Comparison of ENCODE assay signal across 8 cellular contexts in genomic region chr4:184537269-184538022, GRCh38.
DNase-seq lines count a peak whose midpoint lies in the region; ATAC-seq and TF ChIP-seq lines count a peak whose summit lies in the region.

No MANE protein-coding gene starts in this region.

- H3K27ac ChIP-seq in endodermal cell (ENCODE audit: low read depth, low read length) (peak overlapping the region; percentile 61), mesendoderm (ENCODE audit: low read depth, low read length) (peak overlapping the region; percentile 64)

- no peak overlapping the region for H2AK5ac ChIP-seq in mesendoderm (ENCODE audit: low read length)

- peak; percentile 93 for DNase-seq in COR-L47 (lab: John Stamatoyannopoulos, UW)
- DNase-seq in HUDEP-2 (lab: John Stamatoyannopoulos, UW; ENCODE audit: unreplicated experiment in 76 of 76), result peak; percentile 2 to 95 (median 88)
- DNase-seq in NOMO-1 treated with dmso at 0.1 percent for 144 hours (lab: John Stamatoyannopoulos, UW; ENCODE audit: unreplicated experiment), result peak; percentile 95
- peak; percentile 71 for DNase-seq in activated CD8-positive, alpha-beta memory T cell treated with anti-CD3 and anti-CD28 coated beads, Interleukin-2, amount 50 U/mL, for 1 hour (ENCODE audit: extremely low read depth)
- DNase-seq in endodermal cell, result peak; percentile 98
- DNase-seq in mesendoderm, result peak; percentile 97
- peak; percentile 88 for DNase-seq in stimulated activated CD8-positive, alpha-beta memory T cell treated with anti-CD3 and anti-CD28 coated beads, Interleukin-12 subunit alpha, Interleukin-12 subunit beta, amount 100 ng/mL, for 4 hours (ENCODE audit: low read depth)

- peaks cover 19% of the 10 kb centered on the region for H3K4me1 Mint-ChIP-seq in endodermal cell

- no peak overlapping the region for H4K5ac ChIP-seq in mesendoderm (ENCODE audit: low read length)

- no peak overlapping the region for H2BK120ac ChIP-seq in mesendoderm (ENCODE audit: low read depth, low read length)

- H3K27me3 ChIP-seq in endodermal cell (ENCODE audit: control insufficient read depth, insufficient read depth, low read length, poor library complexity, severe bottlenecking), result no peaks in the 10 kb centered on the region
- no peaks in the 10 kb centered on the region for H3K27me3 ChIP-seq in mesendoderm (ENCODE audit: insufficient read depth, low read length, poor library complexity)

- no peaks in the 10 kb centered on the region for H3K79me2 ChIP-seq in mesendoderm (ENCODE audit: control insufficient read depth, insufficient read depth, low read length)

- H2BK15ac ChIP-seq in mesendoderm (replicated peaks; ENCODE audit: low read depth), result no peak overlapping the region

- H3K36me3 ChIP-seq in endodermal cell (ENCODE audit: control insufficient read depth, insufficient read depth, low read length) (no peaks in the 10 kb centered on the region), mesendoderm (ENCODE audit: control insufficient read depth, insufficient read depth, low read length) (no peaks in the 10 kb centered on the region)

- H2BK5ac ChIP-seq in mesendoderm (ENCODE audit: low read length), result peak overlapping the region; percentile 19

- H3K18ac ChIP-seq in mesendoderm (ENCODE audit: low read length), result peak overlapping the region; percentile 75

- H3K9me3 ChIP-seq in endodermal cell (ENCODE audit: control insufficient read depth, low read length), result no peaks in the 10 kb centered on the region

- no peak overlapping the region for H3K4ac ChIP-seq in mesendoderm (ENCODE audit: low read depth, low read length)

- H3K27ac Mint-ChIP-seq in endodermal cell, result peak overlapping the region; percentile 95

- H3K4me1 ChIP-seq in endodermal cell (ENCODE audit: control insufficient read depth, insufficient read depth, low read length) (no peaks in the 10 kb centered on the region), mesendoderm (ENCODE audit: control insufficient read depth, low read depth, low read length) (no peaks in the 10 kb centered on the region)

- peak overlapping the region; percentile 80 for H3K4me3 Mint-ChIP-seq in endodermal cell

- WGBS in endodermal cell (ENCODE audit: insufficient coverage in 1 of 2, insufficient read length in 1 of 2), 2 experiments, result 3 to 6% methylated on average over 15 to 29 of the region's 29 CpGs
- no CpG with 5 or more reads among the region's 29 CpGs for WGBS in mesendoderm (ENCODE audit: extremely low coverage, insufficient coverage, low lambda C conversion rate)

- no peak overlapping the region for H4K8ac ChIP-seq in mesendoderm (ENCODE audit: low read depth, low read length)

- TF ChIP-seq CTCF in endodermal cell (conservative IDR thresholded peaks at IDR 0.05), result no peak

- H3K9ac ChIP-seq in endodermal cell (ENCODE audit: extremely low read depth, low read length, poor library complexity, severe bottlenecking) (peak overlapping the region; percentile 76), mesendoderm (ENCODE audit: low read length) (peak overlapping the region; percentile 82)

- H3K56ac ChIP-seq in mesendoderm (ENCODE audit: low read length), result peak overlapping the region; percentile 89

- H3K4me2 ChIP-seq in mesendoderm (ENCODE audit: low read length), result peak overlapping the region; percentile 33

- no peaks in the 10 kb centered on the region for H3K27me3 Mint-ChIP-seq in endodermal cell (ENCODE audit: insufficient read depth)

- no peaks in the 10 kb centered on the region for H3K36me3 Mint-ChIP-seq in endodermal cell (ENCODE audit: low read depth)

- H3K9me3 Mint-ChIP-seq in endodermal cell, result peaks cover 3% of the 10 kb centered on the region

- H3K23ac ChIP-seq in mesendoderm (ENCODE audit: low read length), result no peak overlapping the region

- ATAC-seq in GM21381 (IDR thresholded peaks at IDR 0.05; ENCODE audit: unreplicated experiment), result peak; percentile 50

- no peaks in the 10 kb centered on the region for H3K79me1 ChIP-seq in mesendoderm (ENCODE audit: low read length)

- peak overlapping the region; percentile 89 for H3K4me3 ChIP-seq in endodermal cell (ENCODE audit: low read length)
- peak overlapping the region; percentile 77 for H3K4me3 ChIP-seq in mesendoderm (ENCODE audit: low read length)

Comparison
In these comparisons a context has a peak if more than half of its experiments do, and no peak if none do; other contexts are left out.
1. Peak in every context shown above with its lines: DNase-seq, ATAC-seq, H3K4me3 ChIP-seq and H3K27ac ChIP-seq.